32 cellular contexts compared by ENCODE assay signal in the genomic region with DNA sequence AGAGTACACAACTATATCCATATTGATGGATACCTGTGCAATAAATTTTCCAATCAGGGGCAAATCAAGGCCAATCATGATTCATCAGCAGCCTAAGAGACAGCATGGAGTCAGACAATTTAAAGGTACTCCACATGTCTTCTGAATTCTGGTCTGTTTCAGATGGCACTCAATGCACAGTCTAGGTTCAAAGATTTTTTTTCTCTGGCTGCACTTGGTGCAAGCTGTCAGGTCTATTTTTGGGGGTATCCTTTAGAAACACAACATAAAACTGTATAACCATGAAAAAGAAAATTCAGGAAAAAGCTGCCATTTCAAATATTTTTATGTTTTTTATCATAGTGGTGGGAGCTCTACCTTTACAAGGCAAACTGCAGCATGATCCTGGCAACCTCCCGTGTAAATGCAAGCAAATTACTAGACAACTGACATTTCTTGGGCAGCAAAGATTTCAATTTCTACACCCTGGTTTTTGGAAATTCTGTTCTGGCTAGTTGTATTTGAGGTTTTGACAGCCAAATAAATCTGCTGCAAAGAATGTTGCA.
DNase-seq lines count a peak whose midpoint lies in the region; ATAC-seq lines count a peak whose summit lies in the region.
"Had no signal": no experiment of that assay in that cellular context is flagged by ENCODE, and none has a peak within 500 bp of the region (broad histone marks: within the 10 kb centered on the region; RNA-seq: fewer than 3 reads in every experiment).

No MANE protein-coding gene starts in this region.

- H3K27me3 Mint-ChIP-seq in activated naive CD4-positive, alpha-beta T cell treated with anti-CD3 and anti-CD28 coated beads for 36 hours (ENCODE audit: low read depth): no peaks in the 10 kb centered on the region
- H3K27me3 Mint-ChIP-seq: B cell; CD4-positive, alpha-beta memory T cell; CD4-positive, alpha-beta T cell; CD4-positive, CD25-positive, alpha-beta regulatory T cell; CD8-positive, alpha-beta memory T cell had no signal

- H3K9ac ChIP-seq in neuronal stem cell (ENCODE audit: low read depth, low read length, poor library complexity): no peak overlapping the region
- H3K9ac ChIP-seq: BLaER1; BLaER1 treated with 17β-estradiol and CSF1 and Interleukin-3, amounts not matched to agents 10 nM and 100 nM had no signal

- H3K36me3 ChIP-seq in neuronal stem cell (replicated peaks in 1 of 2; ENCODE audit: control insufficient read depth in 2 of 2, insufficient read depth in 2 of 2, low read length in 2 of 2): no peaks in the 10 kb centered on the region
- H3K36me3 ChIP-seq: BLaER1; BLaER1 treated with 17β-estradiol and CSF1 and Interleukin-3, amounts not matched to agents 10 nM and 100 nM had no signal

- no peak overlapping the region for H2BK120ac ChIP-seq in neuronal stem cell (ENCODE audit: low read depth, low read length)

- no peak overlapping the region for H2BK5ac ChIP-seq in neuronal stem cell (ENCODE audit: low read length)

- H3K4me1 Mint-ChIP-seq in activated naive CD4-positive, alpha-beta T cell treated with anti-CD3 and anti-CD28 coated beads for 36 hours (ENCODE audit: low read depth): no peaks in the 10 kb centered on the region
- H3K4me1 Mint-ChIP-seq: B cell; CD14-positive monocyte; CD4-positive, alpha-beta memory T cell; CD4-positive, CD25-positive, alpha-beta regulatory T cell; CD8-positive, alpha-beta memory T cell had no signal

- H3K27me3 ChIP-seq in neuronal stem cell (ENCODE audit: control insufficient read depth in 3 of 3, insufficient read depth in 3 of 3, low read depth in 1 of 3, low read length in 3 of 3): no peaks in the 10 kb centered on the region
- H3K27me3 ChIP-seq: BE2C; BLaER1; BLaER1 treated with 17β-estradiol and CSF1 and Interleukin-3, amounts not matched to agents 10 nM and 100 nM had no signal

- H3K4me1 ChIP-seq in neuronal stem cell (ENCODE audit: control insufficient read depth in 2 of 2, insufficient read depth in 1 of 2, low read depth in 1 of 2, low read length in 2 of 2): no peaks in the 10 kb centered on the region
- H3K4me1 ChIP-seq: A549; BLaER1; BLaER1 treated with 17β-estradiol and CSF1 and Interleukin-3, amounts not matched to agents 10 nM and 100 nM; Caco-2 had no signal

- H3K4me3 Mint-ChIP-seq in activated naive CD4-positive, alpha-beta T cell treated with anti-CD3 and anti-CD28 coated beads for 36 hours: no peak overlapping the region
- H3K4me3 Mint-ChIP-seq: B cell; CD14-positive monocyte; CD4-positive, alpha-beta memory T cell; CD4-positive, alpha-beta T cell; CD4-positive, CD25-positive, alpha-beta regulatory T cell; CD8-positive, alpha-beta memory T cell; CD8-positive, alpha-beta T cell had no signal

- H4K91ac ChIP-seq in neuronal stem cell (ENCODE audit: low read depth, low read length, poor library complexity): no peak overlapping the region

- no peaks in the 10 kb centered on the region for H3K79me1 ChIP-seq in neuronal stem cell (ENCODE audit: low read depth, low read length)

- peak; percentile 76 for DNase-seq in G401 (ENCODE audit: low spot score)
- DNase-seq in cerebellar cortex (ENCODE audit: low spot score): peak; percentile 73
- DNase-seq in cerebellum (ENCODE audit: low spot score): peak; percentile 16
- no peak for DNase-seq in activated naive CD4-positive, alpha-beta T cell treated with anti-CD3 and anti-CD28 coated beads for 36 hours
- no peak for DNase-seq in neuronal stem cell (ENCODE audit: low spot score)
- DNase-seq: 8988T; ACHN; AML-193; BE2C; Caco-2; Calu3; CD4-positive, alpha-beta memory T cell; CD4-positive, alpha-beta T cell; CD4-positive, CD25-positive, alpha-beta regulatory T cell; CD8-positive, alpha-beta memory T cell; CD8-positive, alpha-beta T cell; COR-L47; DMS 273 treated with DMSO at 0.1 percent for 48 hours; DMS153; DMS53; DMS79; DMS79 treated with DMSO at 0.1 percent for 48 hours; DND-41; EL had no signal

- no CpG with 5 or more reads among the region's 1 CpG for WGBS in neuronal stem cell (ENCODE audit: extremely low coverage in 2 of 2, insufficient read length in 2 of 2, insufficient replicate concordance in 1 of 2), 2 donors

- in situ Hi-C loops in G401 (cut with HindIII; ENCODE audit: low sequenced_read_pairs): no loop called here

- H2AK5ac ChIP-seq in neuronal stem cell (ENCODE audit: low read depth, low read length): no peak overlapping the region

- H3K9me3 Mint-ChIP-seq in activated naive CD4-positive, alpha-beta T cell treated with anti-CD3 and anti-CD28 coated beads for 36 hours: peaks cover 2% of the 10 kb centered on the region

- no peak overlapping the region for H2AFZ ChIP-seq in neuronal stem cell (ENCODE audit: low read length)

- no peak overlapping the region for H3K4ac ChIP-seq in neuronal stem cell (ENCODE audit: low read length)

- no peak overlapping the region for H3K27ac Mint-ChIP-seq in activated naive CD4-positive, alpha-beta T cell treated with anti-CD3 and anti-CD28 coated beads for 36 hours
- H3K27ac Mint-ChIP-seq: B cell; CD14-positive monocyte; CD4-positive, alpha-beta memory T cell; CD4-positive, alpha-beta T cell; CD4-positive, CD25-positive, alpha-beta regulatory T cell; CD8-positive, alpha-beta memory T cell; CD8-positive, alpha-beta T cell had no signal

- CTCF ChIA-PET in activated naive CD4-positive, alpha-beta T cell treated with anti-CD3 and anti-CD28 coated beads for 36 hours (lab: Charles Lee): interaction anchor here (0.6 kb wide), 1 partner anchor 134 kb away, joined by 3 read pairs; no protein-coding TSS in a partner anchor

- H3K9me3 ChIP-seq in neuronal stem cell (replicated peaks in 1 of 2; ENCODE audit: control insufficient read depth in 2 of 2, insufficient read depth in 1 of 2, low read depth in 1 of 2, low read length in 2 of 2): no peaks in the 10 kb centered on the region
- H3K9me3 ChIP-seq: A549; BE2C; BLaER1; BLaER1 treated with 17β-estradiol and CSF1 and Interleukin-3, amounts not matched to agents 10 nM and 100 nM; Caco-2 had no signal

- H4K8ac ChIP-seq in neuronal stem cell (ENCODE audit: low read depth, low read length): no peak overlapping the region

- H3K14ac ChIP-seq in neuronal stem cell (ENCODE audit: low read length): no peak overlapping the region

- intact Hi-C loops in activated naive CD4-positive, alpha-beta T cell treated with anti-CD3 and anti-CD28 coated beads for 36 hours (cut with micrococcal nuclease): no loop called here

- H3K27ac ChIP-seq in neuronal stem cell (replicated peaks; ENCODE audit: low read length): no peak overlapping the region
- H3K27ac ChIP-seq: 22Rv1; A549; BLaER1; BLaER1 treated with 17β-estradiol and CSF1 and Interleukin-3, amounts not matched to agents 10 nM and 100 nM; C4-2B had no signal

- H2BK12ac ChIP-seq in neuronal stem cell (ENCODE audit: low read length): no peak overlapping the region

- H3K36me3 Mint-ChIP-seq in activated naive CD4-positive, alpha-beta T cell treated with anti-CD3 and anti-CD28 coated beads for 36 hours (ENCODE audit: low read depth): no peaks in the 10 kb centered on the region
- H3K36me3 Mint-ChIP-seq: CD14-positive monocyte; CD4-positive, alpha-beta memory T cell; CD4-positive, CD25-positive, alpha-beta regulatory T cell; CD8-positive, alpha-beta memory T cell; CD8-positive, alpha-beta T cell had no signal

- H3K4me3 ChIP-seq in neuronal stem cell (ENCODE audit: low read length in 2 of 2): no peak overlapping the region
- H3K4me3 ChIP-seq: A549; BLaER1; BLaER1 treated with 17β-estradiol and CSF1 and Interleukin-3, amounts not matched to agents 10 nM and 100 nM had no signal

- H3K23ac ChIP-seq in neuronal stem cell (ENCODE audit: low read depth, low read length, poor library complexity): no peak overlapping the region

- no peak overlapping the region for H3K18ac ChIP-seq in neuronal stem cell (ENCODE audit: low read length)

- ATAC-seq in GM21717 (IDR thresholded peaks at IDR 0.05; ENCODE audit: unreplicated experiment): no peak
- ATAC-seq: A549; CD8-positive, alpha-beta T cell had no signal

- H2BK15ac ChIP-seq in neuronal stem cell (ENCODE audit: low read length): no peak overlapping the region

- no peak overlapping the region for H3K4me2 ChIP-seq in neuronal stem cell (ENCODE audit: insufficient read depth, low read length, poor library complexity, severe bottlenecking)
- H3K4me2 ChIP-seq: A549; BLaER1; BLaER1 treated with 17β-estradiol and CSF1 and Interleukin-3, amounts not matched to agents 10 nM and 100 nM had no signal

Comparison
In these comparisons a context has a peak if more than half of its experiments do, and no peak if none do; other contexts are left out.
1. DNase-seq: peak in G401 (single experiment), cerebellar cortex (single experiment) and cerebellum (single experiment); none in activated naive CD4-positive, alpha-beta T cell treated with anti-CD3 and anti-CD28 coated beads for 36 hours (single experiment) and neuronal stem cell (single experiment).